Comparison of ENCODE assay signal across 18 cellular contexts in the genomic region with DNA sequence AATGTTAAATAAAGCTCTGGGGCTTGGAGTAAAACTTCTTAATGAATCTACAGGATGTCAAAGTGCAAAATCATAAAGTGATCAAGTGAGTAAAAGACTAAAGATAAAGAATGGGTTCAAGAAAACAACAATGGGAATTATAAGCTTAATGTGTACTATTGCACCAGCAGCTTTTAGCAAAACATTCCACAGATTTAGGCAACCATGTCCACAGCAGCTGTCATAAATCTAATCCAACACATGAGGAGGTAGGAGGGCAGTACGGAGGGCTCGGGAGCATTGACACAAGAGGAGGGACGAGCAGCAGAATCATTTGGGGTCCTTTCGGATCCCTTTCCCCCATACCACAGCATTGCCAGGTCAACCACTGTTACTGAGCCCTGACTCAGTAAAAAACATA.
DNase-seq lines count a peak whose midpoint lies in the region; TF ChIP-seq lines count a peak whose summit lies in the region.
"Had no signal": no experiment of that assay in that cellular context is flagged by ENCODE, and none has a peak within 500 bp of the region (broad histone marks: within the 10 kb centered on the region; RNA-seq: fewer than 3 reads in every experiment).

No MANE protein-coding gene starts in this region.

- no peaks in the 10 kb centered on the region for H3K9me3 Mint-ChIP-seq in progenitor cell of endocrine pancreas (ENCODE audit: low read depth)

- no peak overlapping the region for H3K9ac ChIP-seq in adipocyte (ENCODE audit: low read length)
- H3K9ac ChIP-seq: BLaER1, KMS-11 had no signal

- H3K27me3 Mint-ChIP-seq in progenitor cell of endocrine pancreas: no peaks in the 10 kb centered on the region
- H3K27me3 Mint-ChIP-seq: CD4-positive, alpha-beta memory T cell had no signal

- H3K27me3 ChIP-seq in adipocyte (replicated peaks; ENCODE audit: control insufficient read depth, insufficient read depth, low read length) (no peaks in the 10 kb centered on the region), kidney epithelial cell (ENCODE audit: control insufficient read depth, insufficient read depth, low read length) (no peaks in the 10 kb centered on the region)
- H3K27me3 ChIP-seq: BLaER1 had no signal

- no peaks in the 10 kb centered on the region for H3K9me3 ChIP-seq in adipocyte (ENCODE audit: control insufficient read depth, low read length)
- H3K9me3 ChIP-seq: BLaER1 had no signal

- peaks cover under 1% of the 10 kb centered on the region for H3K4me1 ChIP-seq in adipocyte (ENCODE audit: control insufficient read depth, insufficient read depth, low read length)
- H3K4me1 ChIP-seq: BLaER1 had no signal

- peak; percentile 7 for DNase-seq in NCI-H1694 (lab: John Stamatoyannopoulos, UW)
- peak; percentile 7 for DNase-seq in adipocyte (ENCODE audit: low read depth)
- peak; percentile 18 for DNase-seq in kidney epithelial cell (ENCODE audit: low read depth)
- DNase-seq in renal cortical epithelial cell (ENCODE audit: low read depth): peak; percentile 80
- no peak for DNase-seq in mucosa of gallbladder (ENCODE audit: low spot score)
- DNase-seq in progenitor cell of endocrine pancreas (ENCODE audit: low spot score, unreplicated experiment): no peak
- DNase-seq in midbrain (lab: John Stamatoyannopoulos, UW): no peak
- DNase-seq: CD4-positive, alpha-beta memory T cell; DMS79; HFFc6; MV-4-11; NCI-H1417; NCI-H1930; NCI-H446 treated with DMSO at 0.1 percent for 48 hours; NCI-H748 treated with DMSO at 0.1 percent for 48 hours; SHP77 had no signal

- H3K36me3 Mint-ChIP-seq in progenitor cell of endocrine pancreas (ENCODE audit: insufficient read depth): peaks cover 6% of the 10 kb centered on the region
- H3K36me3 Mint-ChIP-seq: CD4-positive, alpha-beta memory T cell had no signal

- H3K27ac Mint-ChIP-seq in progenitor cell of endocrine pancreas: no peak overlapping the region
- H3K27ac Mint-ChIP-seq: CD4-positive, alpha-beta memory T cell; HFFc6 had no signal

- TF ChIP-seq CTCF in kidney epithelial cell (IDR thresholded peaks at IDR 0.05; ENCODE audit: insufficient read depth, low read length, poor library complexity, severe bottlenecking) (no peak), progenitor cell of endocrine pancreas (IDR thresholded peaks at IDR 0.05; ENCODE audit: unreplicated experiment) (no peak)

- H3K4me3 Mint-ChIP-seq in progenitor cell of endocrine pancreas (ENCODE audit: low read depth): no peak overlapping the region
- H3K4me3 Mint-ChIP-seq: CD4-positive, alpha-beta memory T cell; HFFc6 had no signal

- H3K36me3 ChIP-seq in adipocyte (ENCODE audit: control insufficient read depth, insufficient read depth, low read length, severe bottlenecking): no peaks in the 10 kb centered on the region
- H3K36me3 ChIP-seq in kidney epithelial cell (ENCODE audit: control insufficient read depth, insufficient read depth, low read length): peaks cover 1% of the 10 kb centered on the region
- H3K36me3 ChIP-seq: BLaER1 had no signal

- H3K4me3 ChIP-seq in adipocyte (ENCODE audit: low read length): no peak overlapping the region
- H3K4me3 ChIP-seq in kidney epithelial cell (ENCODE audit: low read depth, low read length): no peak overlapping the region
- H3K4me3 ChIP-seq: BLaER1 had no signal

- no peaks in the 10 kb centered on the region for H3K4me1 Mint-ChIP-seq in progenitor cell of endocrine pancreas (ENCODE audit: low read depth)
- H3K4me1 Mint-ChIP-seq: CD4-positive, alpha-beta memory T cell had no signal

Comparison
In these comparisons a context has a peak if more than half of its experiments do, and no peak if none do; other contexts are left out.
1. DNase-seq: peak in NCI-H1694 (single experiment), adipocyte (single experiment), kidney epithelial cell (single experiment) and renal cortical epithelial cell (single experiment); none in mucosa of gallbladder (single experiment), progenitor cell of endocrine pancreas (single experiment) and midbrain (single experiment).